In the genomic region with DNA sequence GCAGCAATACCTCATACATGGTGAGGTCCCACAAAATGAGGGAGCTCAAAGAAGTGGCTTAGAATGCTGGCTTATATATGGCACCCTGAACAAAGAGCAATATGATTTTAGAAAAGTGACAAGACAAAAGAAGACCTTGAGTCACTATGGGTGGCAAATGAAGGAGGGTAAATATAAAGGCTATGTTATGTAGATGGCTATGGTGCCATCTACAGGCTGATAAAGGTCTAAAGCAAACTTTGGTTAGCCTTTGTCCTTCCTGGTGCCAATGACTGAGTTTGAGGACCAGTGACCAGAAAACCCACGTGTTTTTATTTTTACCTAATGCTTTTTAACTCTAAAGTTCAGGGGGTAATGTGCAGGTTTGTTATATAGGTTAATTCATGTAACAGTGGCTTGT, we compare ENCODE assay signal across 8 cellular contexts.
DNase-seq lines count a peak whose midpoint lies in the region; ATAC-seq and TF ChIP-seq lines count a peak whose summit lies in the region.

No MANE protein-coding gene starts in this region.

- H3K27ac ChIP-seq in CD4-positive, CD25-positive, alpha-beta regulatory T cell (ENCODE audit: insufficient read depth, low read length, poor library complexity, severe bottlenecking), result no peak overlapping the region
- no peak overlapping the region for H3K27ac ChIP-seq in endodermal cell (ENCODE audit: low read depth, low read length)

- H3K36me3 Mint-ChIP-seq in CD4-positive, CD25-positive, alpha-beta regulatory T cell, result no peaks in the 10 kb centered on the region
- no peaks in the 10 kb centered on the region for H3K36me3 Mint-ChIP-seq in endodermal cell (ENCODE audit: low read depth)

- peak in 1 of 2 donors; percentile 39 for ATAC-seq in CD4-positive, CD25-positive, alpha-beta regulatory T cell (ENCODE audit: low read depth in 2 of 2)
- ATAC-seq in GM19043 (IDR thresholded peaks at IDR 0.05; ENCODE audit: low read depth, unreplicated experiment) (peak; percentile 55), GM18867 (IDR thresholded peaks at IDR 0.05; ENCODE audit: unreplicated experiment) (no peak), GM21360 (IDR thresholded peaks at IDR 0.05; ENCODE audit: unreplicated experiment) (no peak)
- peak; percentile 52 for ATAC-seq in stimulated activated naive CD8-positive, alpha-beta T cell treated with anti-CD3 and anti-CD28 coated beads, Interleukin-15, Interleukin-2, amounts not matched to agents 100 U/mL and 50 U/mL, for 24 hours

- H3K9me3 ChIP-seq in CD4-positive, CD25-positive, alpha-beta regulatory T cell (ENCODE audit: control insufficient read depth in 2 of 2, low read length in 2 of 2), result no peaks in the 10 kb centered on the region
- H3K9me3 ChIP-seq in endodermal cell (ENCODE audit: control insufficient read depth, low read length), result no peaks in the 10 kb centered on the region

- WGBS in endodermal cell (ENCODE audit: insufficient coverage in 1 of 2, insufficient read length in 1 of 2), 2 experiments, result 35 to 50% methylated on average over 1 of the region's 1 CpG

- peaks cover 0 to 5% (median 0%) of the 10 kb centered on the region in 7 donors for H3K9me3 Mint-ChIP-seq in CD4-positive, CD25-positive, alpha-beta regulatory T cell
- H3K9me3 Mint-ChIP-seq in endodermal cell, result no peaks in the 10 kb centered on the region

- H3K27me3 Mint-ChIP-seq in CD4-positive, CD25-positive, alpha-beta regulatory T cell, result peaks cover 4% of the 10 kb centered on the region
- peaks cover 12% of the 10 kb centered on the region for H3K27me3 Mint-ChIP-seq in endodermal cell (ENCODE audit: insufficient read depth)

- H3K27ac Mint-ChIP-seq in CD4-positive, CD25-positive, alpha-beta regulatory T cell, result no peak overlapping the region
- H3K27ac Mint-ChIP-seq in endodermal cell, result no peak overlapping the region

- H3K27me3 ChIP-seq in CD4-positive, CD25-positive, alpha-beta regulatory T cell (ENCODE audit: control insufficient read depth, insufficient read depth, low read length), result no peaks in the 10 kb centered on the region
- peaks cover 33% of the 10 kb centered on the region for H3K27me3 ChIP-seq in endodermal cell (ENCODE audit: control insufficient read depth, insufficient read depth, low read length, poor library complexity, severe bottlenecking)

- peak; percentile 82 for TF ChIP-seq CTCF in endodermal cell (conservative IDR thresholded peaks at IDR 0.05)

- no peaks in the 10 kb centered on the region for H3K4me1 Mint-ChIP-seq in CD4-positive, CD25-positive, alpha-beta regulatory T cell
- no peaks in the 10 kb centered on the region for H3K4me1 Mint-ChIP-seq in endodermal cell

- no peak overlapping the region for H3K9ac ChIP-seq in endodermal cell (ENCODE audit: extremely low read depth, low read length, poor library complexity, severe bottlenecking)

- H3K4me1 ChIP-seq in CD4-positive, CD25-positive, alpha-beta regulatory T cell (ENCODE audit: control insufficient read depth, insufficient read depth, low read length, poor library complexity, severe bottlenecking), result no peaks in the 10 kb centered on the region
- no peaks in the 10 kb centered on the region for H3K4me1 ChIP-seq in endodermal cell (ENCODE audit: control insufficient read depth, insufficient read depth, low read length)

- peak in 2 of 3 donors; percentile 0 to 51 for DNase-seq in CD4-positive, CD25-positive, alpha-beta regulatory T cell
- DNase-seq in NCI-H748 treated with DMSO at 0.1 percent for 48 hours (lab: John Stamatoyannopoulos, UW), result peak; percentile 2
- DNase-seq in endodermal cell, result no peak
- no peak for DNase-seq in stimulated activated naive CD8-positive, alpha-beta T cell treated with anti-CD3 and anti-CD28 coated beads, Interleukin-15, Interleukin-2, amounts not matched to agents 100 U/mL and 50 U/mL, for 24 hours
- DNase-seq in mesenteric fat pad (ENCODE audit: low spot score), result no peak

- peak overlapping the region in 1 of 4 donors; percentile 64 for H3K4me3 Mint-ChIP-seq in CD4-positive, CD25-positive, alpha-beta regulatory T cell
- H3K4me3 Mint-ChIP-seq in endodermal cell, result no peak overlapping the region

- no peaks in the 10 kb centered on the region for H3K36me3 ChIP-seq in CD4-positive, CD25-positive, alpha-beta regulatory T cell (ENCODE audit: control insufficient read depth, insufficient read depth, low read length)
- H3K36me3 ChIP-seq in endodermal cell (ENCODE audit: control insufficient read depth, insufficient read depth, low read length), result no peaks in the 10 kb centered on the region

- H3K4me3 ChIP-seq in CD4-positive, CD25-positive, alpha-beta regulatory T cell (ENCODE audit: low read depth, low read length), result no peak overlapping the region
- H3K4me3 ChIP-seq in endodermal cell (ENCODE audit: low read length), result no peak overlapping the region

Comparison
In these comparisons a context has a peak if more than half of its experiments do, and no peak if none do; other contexts are left out.
1. ATAC-seq: peak in GM19043 (single experiment) and stimulated activated naive CD8-positive, alpha-beta T cell treated with anti-CD3 and anti-CD28 coated beads, Interleukin-15, Interleukin-2, amounts not matched to agents 100 U/mL and 50 U/mL, for 24 hours (single experiment); none in GM18867 (single experiment) and GM21360 (single experiment).
2. DNase-seq: peak in CD4-positive, CD25-positive, alpha-beta regulatory T cell (2 of 3) and NCI-H748 treated with DMSO at 0.1 percent for 48 hours (single experiment); none in endodermal cell (single experiment), stimulated activated naive CD8-positive, alpha-beta T cell treated with anti-CD3 and anti-CD28 coated beads, Interleukin-15, Interleukin-2, amounts not matched to agents 100 U/mL and 50 U/mL, for 24 hours (single experiment) and mesenteric fat pad (single experiment).